23 cellular contexts compared by ENCODE assay signal in genomic region chr20:54526801-54527200, GRCh38. TPM values are rescaled to one million over a fixed set of nuclear protein-coding genes. Genes with fewer than 3 reads are reported as not detected.
"Had no signal": no experiment of that assay in that cellular context is flagged by ENCODE, and none has a peak within 500 bp of the region (broad histone marks: within the 10 kb centered on the region; RNA-seq: fewer than 3 reads in every experiment).

No MANE protein-coding gene starts in this region.

- FAIRE-seq: endometrium had no signal

- H3K4me1 ChIP-seq: right lobe of liver, spleen, tibial artery, upper lobe of left lung, uterus had no signal

- H3K9me3 ChIP-seq: ovary, right lobe of liver, tibial artery, upper lobe of left lung, uterus had no signal

- ATAC-seq: naive thymus-derived CD4-positive, alpha-beta T cell; right lobe of liver; stimulated activated memory B cell treated with anti-CD40 and anti-IgM and Interleukin-4, amounts not matched to agents 10 μg/mL and 1 μg/mL and 100 μg/mL, for 72 hours had no signal

- H3K27me3 ChIP-seq: esophagus muscularis mucosa, ovary, right lobe of liver, spleen, tibial artery, upper lobe of left lung, uterus had no signal

- H3K36me3 ChIP-seq: esophagus muscularis mucosa, ovary, right lobe of liver, spleen, tibial artery, upper lobe of left lung, uterus had no signal

- H3K27ac Mint-ChIP-seq: naive thymus-derived CD4-positive, alpha-beta T cell; progenitor cell of endocrine pancreas; stimulated activated memory B cell treated with anti-CD40 and anti-IgM and Interleukin-4, amounts not matched to agents 10 μg/mL and 1 μg/mL and 100 μg/mL, for 72 hours; stimulated activated naive CD8-positive, alpha-beta T cell treated with anti-CD3 and anti-CD28 coated beads, Interleukin-15, Interleukin-2, amounts not matched to agents 100 ng/mL and 50 ng/mL, for 24 hours had no signal

- H3K27me3 Mint-ChIP-seq: progenitor cell of endocrine pancreas had no signal

- H3K4me3 ChIP-seq: coronary artery, esophagus muscularis mucosa, ovary, right lobe of liver, spleen, tibial artery, upper lobe of left lung, uterus had no signal

- H3K4me3 Mint-ChIP-seq: naive thymus-derived CD4-positive, alpha-beta T cell; nephron progenitor cell; stimulated activated memory B cell treated with anti-CD40 and anti-IgM and Interleukin-4, amounts not matched to agents 10 μg/mL and 1 μg/mL and 100 μg/mL, for 72 hours; stimulated activated naive CD8-positive, alpha-beta T cell treated with anti-CD3 and anti-CD28 coated beads, Interleukin-15, Interleukin-2, amounts not matched to agents 100 ng/mL and 50 ng/mL, for 24 hours had no signal

- DNase-seq: effector CD8-positive, alpha-beta T cell; foreskin melanocyte; hippocampal formation; naive thymus-derived CD4-positive, alpha-beta T cell; nephron progenitor cell; ovary; right lobe of liver; spleen; stimulated activated CD4-positive, alpha-beta T cell treated with anti-CD3 and anti-CD28 coated beads, Interleukin-15, amount 100 ng/mL, for 24 hours; stimulated activated CD4-positive, alpha-beta T cell treated with anti-CD3 and anti-CD28 coated beads, Interleukin-1b, Interleukin-23, amount 100 ng/mL, for 48 hours; stimulated activated CD4-positive, alpha-beta T cell treated with anti-CD3 and anti-CD28 coated beads, Interleukin-4, amount 100 ng/mL, for 24 hours; tibial artery; upper lobe of left lung; uterus had no signal

- H3K9me3 Mint-ChIP-seq: stimulated activated memory B cell treated with anti-CD40 and anti-IgM and Interleukin-4, amounts not matched to agents 10 μg/mL and 1 μg/mL and 100 μg/mL, for 72 hours; stimulated activated naive CD8-positive, alpha-beta T cell treated with anti-CD3 and anti-CD28 coated beads, Interleukin-15, Interleukin-2, amounts not matched to agents 100 ng/mL and 50 ng/mL, for 24 hours had no signal

- H3K27ac ChIP-seq: coronary artery, epithelial cell of prostate, esophagus muscularis mucosa, ovary, right lobe of liver, spleen, tibial artery, upper lobe of left lung, uterus had no signal

- H3K36me3 Mint-ChIP-seq: naive thymus-derived CD4-positive, alpha-beta T cell; stimulated activated memory B cell treated with anti-CD40 and anti-IgM and Interleukin-4, amounts not matched to agents 10 μg/mL and 1 μg/mL and 100 μg/mL, for 72 hours had no signal

- H3K4me1 Mint-ChIP-seq: naive thymus-derived CD4-positive, alpha-beta T cell; stimulated activated memory B cell treated with anti-CD40 and anti-IgM and Interleukin-4, amounts not matched to agents 10 μg/mL and 1 μg/mL and 100 μg/mL, for 72 hours had no signal

RNA-seq across cellular contexts. Expression of gene DOK5, which starts 51.4 kb away (rescaled TPM):
- total RNA-seq: dermis microvascular lymphatic vessel endothelial cell, mononuclear cell had no signal
- polyA plus RNA-seq: naive thymus-derived CD4-positive, alpha-beta T cell had no signal
